ENCODE assay signal across 22 cellular contexts in the genomic region with DNA sequence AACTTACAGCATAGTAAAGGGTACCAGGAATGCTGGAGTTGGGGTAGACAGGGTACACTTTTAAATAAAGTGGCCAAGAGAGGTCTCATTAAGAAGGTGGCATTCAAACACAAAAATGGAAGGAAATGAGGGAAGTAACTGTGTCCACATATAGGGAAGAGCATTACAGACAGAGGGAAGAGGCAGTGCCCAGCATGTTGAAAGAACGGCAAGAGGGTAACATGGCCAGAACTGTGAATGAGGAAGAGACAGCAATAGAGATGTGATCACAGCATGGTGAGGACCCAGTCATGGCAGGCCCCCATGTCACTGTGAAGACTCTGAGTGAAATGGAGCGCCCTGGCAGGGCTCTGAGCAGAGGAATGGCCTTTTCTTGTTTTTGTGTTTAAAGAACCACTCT.
"Had no signal": no experiment of that assay in that cellular context is flagged by ENCODE, and none has a peak within 500 bp of the region (broad histone marks: within the 10 kb centered on the region; RNA-seq: fewer than 3 reads in every experiment).

No MANE protein-coding gene starts in this region.

- H3K27ac ChIP-seq: foreskin keratinocyte, lower lobe of right lung had no signal

- H3K27ac Mint-ChIP-seq: activated B cell treated with CpG ODN at 0.5 μM for 24 hours; activated CD8-positive, alpha-beta T cell treated with anti-CD3 and anti-CD28 coated beads for 36 hours; activated naive CD8-positive, alpha-beta T cell treated with anti-CD3 and anti-CD28 coated beads, Interleukin-2, amount 10 ng/mL, durations not matched to agents 7 days and 5 days; activated T-cell treated with anti-CD3 and anti-CD28 coated beads, Interleukin-2, amount 50 U/mL, for 24 hours; activated T-helper 2 cell treated with anti-CD3 and anti-CD28 coated beads, Interferon-gamma antibody, Interleukin-2, Interleukin-4, amounts not matched to agents 10 μg/mL and 5 μg/mL and 100 μg/mL, durations not matched to agents 14 hours and 24 hours and 36 hours had no signal

- ATAC-seq: activated CD8-positive, alpha-beta T cell treated with anti-CD3 and anti-CD28 coated beads for 36 hours; body of pancreas; foreskin keratinocyte; left colon had no signal

- H3K9me3 Mint-ChIP-seq: activated B cell treated with CpG ODN at 0.5 μM for 24 hours; activated CD8-positive, alpha-beta T cell treated with anti-CD3 and anti-CD28 coated beads for 36 hours; activated naive CD8-positive, alpha-beta T cell treated with anti-CD3 and anti-CD28 coated beads, Interleukin-2, amount 10 ng/mL, durations not matched to agents 7 days and 5 days; activated T-cell treated with anti-CD3 and anti-CD28 coated beads, Interleukin-2, amount 50 U/mL, for 24 hours; activated T-helper 2 cell treated with anti-CD3 and anti-CD28 coated beads, Interferon-gamma antibody, Interleukin-2, Interleukin-4, amounts not matched to agents 10 μg/mL and 5 μg/mL and 100 μg/mL, durations not matched to agents 14 hours and 24 hours and 36 hours; nephron had no signal

- H3K27me3 Mint-ChIP-seq: activated B cell treated with CpG ODN at 0.5 μM for 24 hours; activated CD8-positive, alpha-beta T cell treated with anti-CD3 and anti-CD28 coated beads for 36 hours; activated T-cell treated with anti-CD3 and anti-CD28 coated beads, Interleukin-2, amount 50 U/mL, for 24 hours had no signal

- DNase-seq: activated B cell treated with CpG ODN at 0.5 μM for 24 hours; activated CD4-positive, alpha-beta T cell treated with anti-CD3 and anti-CD28 coated beads for 48 hours; activated CD8-positive, alpha-beta T cell treated with anti-CD3 and anti-CD28 coated beads for 36 hours; activated naive CD4-positive, alpha-beta T cell treated with Interleukin-2 at 50 U/mL for 16 hours; activated naive CD8-positive, alpha-beta T cell treated with anti-CD3 and anti-CD28 coated beads, Interleukin-2, amount 10 ng/mL, durations not matched to agents 7 days and 5 days; activated T-cell treated with anti-CD3 and anti-CD28 coated beads, Interleukin-2, amount 50 U/mL, for 24 hours; amygdala; body of pancreas; caudate nucleus; foreskin keratinocyte; glutamatergic neuron; hippocampal formation; islet precursor cell; left colon; lower lobe of right lung; nucleus accumbens; posterior cingulate gyrus; retina; stomach; trophoblast cell had no signal

- H3K36me3 ChIP-seq: lower lobe of right lung, stomach had no signal

- H3K9me3 ChIP-seq: body of pancreas, lower lobe of right lung, stomach had no signal

- H3K4me3 Mint-ChIP-seq: activated B cell treated with CpG ODN at 0.5 μM for 24 hours; activated CD8-positive, alpha-beta T cell treated with anti-CD3 and anti-CD28 coated beads for 36 hours; activated naive CD8-positive, alpha-beta T cell treated with anti-CD3 and anti-CD28 coated beads, Interleukin-2, amount 10 ng/mL, durations not matched to agents 7 days and 5 days; activated T-cell treated with anti-CD3 and anti-CD28 coated beads, Interleukin-2, amount 50 U/mL, for 24 hours; nephron had no signal

- H3K36me3 Mint-ChIP-seq: activated naive CD8-positive, alpha-beta T cell treated with anti-CD3 and anti-CD28 coated beads, Interleukin-2, amount 10 ng/mL, durations not matched to agents 7 days and 5 days had no signal

- H3K27me3 ChIP-seq: body of pancreas, foreskin keratinocyte, stomach had no signal

- H3K4me3 ChIP-seq: body of pancreas, lower lobe of right lung, stomach had no signal
